27 cellular contexts compared by ENCODE assay signal in genomic region chr14:35594616-35595015, GRCh38.
"Had no signal": no experiment of that assay in that cellular context is flagged by ENCODE, and none has a peak within 500 bp of the region (broad histone marks: within the 10 kb centered on the region; RNA-seq: fewer than 3 reads in every experiment).

No MANE protein-coding gene starts in this region.

- H3K4me3 Mint-ChIP-seq: endodermal cell; mesothelial cell of epicardium; naive B cell; natural killer cell treated with Interleukin-12 subunit alpha and Interleukin-12 subunit beta and Interleukin-15 and Interleukin-18, amount 100 ng/mL, for 72 hours; neural crest cell; stimulated activated naive CD8-positive, alpha-beta T cell treated with anti-CD3 and anti-CD28 coated beads, Interleukin-15, amount 100 ng/mL, for 72 hours had no signal

- FAIRE-seq: colon, frontal cortex, islet of Langerhans, pancreas had no signal

- H3K27me3 Mint-ChIP-seq: naive B cell; natural killer cell treated with Interleukin-12 subunit alpha and Interleukin-12 subunit beta and Interleukin-15 and Interleukin-18, amount 100 ng/mL, for 72 hours; stimulated activated naive CD8-positive, alpha-beta T cell treated with anti-CD3 and anti-CD28 coated beads, Interleukin-15, amount 100 ng/mL, for 72 hours had no signal

- H3K9me3 Mint-ChIP-seq: natural killer cell treated with Interleukin-12 subunit alpha and Interleukin-12 subunit beta and Interleukin-15 and Interleukin-18, amount 100 ng/mL, for 72 hours; neural crest cell had no signal

- H3K27ac Mint-ChIP-seq: endodermal cell; mesothelial cell of epicardium; naive B cell; natural killer cell treated with Interleukin-12 subunit alpha and Interleukin-12 subunit beta and Interleukin-15 and Interleukin-18, amount 100 ng/mL, for 72 hours; stimulated activated naive CD8-positive, alpha-beta T cell treated with anti-CD3 and anti-CD28 coated beads, Interleukin-15, amount 100 ng/mL, for 72 hours had no signal

- H3K9me3 ChIP-seq: esophagus muscularis mucosa, left lung, mucosa of descending colon, neutrophil, pancreas, thyroid gland, vagina had no signal

- H3K27me3 ChIP-seq: esophagus muscularis mucosa, left lung, neutrophil, pancreas, thyroid gland, vagina had no signal

- H3K36me3 ChIP-seq: neutrophil had no signal

- H3K4me2 ChIP-seq: smooth muscle cell had no signal

- H3K4me1 ChIP-seq: esophagus muscularis mucosa, left lung, pancreas, thyroid gland, vagina had no signal

- H3K27ac ChIP-seq: esophagus muscularis mucosa, left lung, neutrophil, pancreas, thyroid gland, vagina had no signal

- H3K4me1 Mint-ChIP-seq: mesothelial cell of epicardium; naive B cell; neural crest cell; stimulated activated naive CD8-positive, alpha-beta T cell treated with anti-CD3 and anti-CD28 coated beads, Interleukin-15, amount 100 ng/mL, for 72 hours had no signal

- ATAC-seq: left cardiac atrium; left lung; mucosa of descending colon; natural killer cell treated with Interleukin-12 subunit alpha and Interleukin-12 subunit beta and Interleukin-15 and Interleukin-18, amount 100 ng/mL, for 72 hours; pancreas; sciatic nerve; stimulated activated naive CD8-positive, alpha-beta T cell treated with anti-CD3 and anti-CD28 coated beads, Interleukin-15, amount 100 ng/mL, for 72 hours had no signal

- H3K4me3 ChIP-seq: esophagus muscularis mucosa, left lung, mucosa of descending colon, pancreas, smooth muscle cell, thyroid gland, vagina had no signal

- DNase-seq: effector CD8-positive, alpha-beta T cell; endodermal cell; left cardiac atrium; left lung; mesenchymal stem cell; mucosa of descending colon; naive B cell; pancreas; stimulated activated CD4-positive, alpha-beta T cell treated with anti-CD3 and anti-CD28 coated beads, Interleukin-12 subunit alpha, Interleukin-12 subunit beta, amount 100 ng/mL, for 4 hours; stimulated activated CD4-positive, alpha-beta T cell treated with anti-CD3 and anti-CD28 coated beads, Interleukin-1b, Interleukin-23, amount 100 ng/mL, for 48 hours; stimulated activated CD4-positive, alpha-beta T cell treated with anti-CD3 and anti-CD28 coated beads, Interleukin-4, amount 100 ng/mL, for 1 hour; stimulated activated CD8-positive, alpha-beta memory T cell treated with anti-CD3 and anti-CD28 coated beads, Interleukin-4, amount 100 ng/mL, for 48 hours; stimulated activated naive CD4-positive, alpha-beta T cell; stimulated activated naive CD8-positive, alpha-beta T cell treated with anti-CD3 and anti-CD28 coated beads, Interleukin-15, amount 100 ng/mL, for 72 hours; thyroid gland; trophoblast cell had no signal
